Comparison of ENCODE assay signal across 18 cellular contexts in genomic region chr1:106699436-106699835, GRCh38.
"Had no signal": no experiment of that assay in that cellular context is flagged by ENCODE, and none has a peak within 500 bp of the region (broad histone marks: within the 10 kb centered on the region; RNA-seq: fewer than 3 reads in every experiment).

No MANE protein-coding gene starts in this region.

- H3K27ac ChIP-seq: coronary artery, epithelial cell of prostate, gastroesophageal sphincter, tibial nerve, WERI-Rb-1 had no signal

- DNase-seq: activated CD4-positive, alpha-beta T cell treated with anti-CD3 and anti-CD28 coated beads, Interleukin-2, amount 50 U/mL, for 1 hour; activated CD4-positive, CD25-positive, alpha-beta regulatory T cell treated with anti-CD3 and anti-CD28 coated beads, Interleukin-2, amount 50 U/mL, for 72 hours; activated CD8-positive, alpha-beta T cell treated with anti-CD3 and anti-CD28 coated beads, Interleukin-2, amount 10 ng/mL, durations not matched to agents 7 days and 5 days; activated naive CD8-positive, alpha-beta T cell treated with anti-CD3 and anti-CD28 coated beads for 36 hours; activated T-cell treated with anti-CD3 and anti-CD28 coated beads, Interleukin-2, amount 50 U/mL, for 24 hours; amniotic stem cell; cerebellar nuclear complex; head of caudate nucleus; left ventricle myocardium superior; mammary epithelial cell; midbrain; stimulated activated CD4-positive, alpha-beta T cell treated with anti-CD3 and anti-CD28 coated beads, Interleukin-1b, Interleukin-23, amount 100 ng/mL, for 48 hours; WERI-Rb-1 had no signal

- H3K36me3 ChIP-seq: gastroesophageal sphincter, tibial nerve, WERI-Rb-1 had no signal

- H3K9me3 ChIP-seq: gastroesophageal sphincter, tibial nerve had no signal

- H3K4me1 ChIP-seq: gastroesophageal sphincter, tibial nerve had no signal

- FAIRE-seq: islet of Langerhans had no signal

- H3K4me3 ChIP-seq: coronary artery, gastroesophageal sphincter, tibial nerve had no signal

- H3K27me3 ChIP-seq: gastroesophageal sphincter, tibial nerve had no signal
